19 cellular contexts compared by ENCODE assay signal in genomic region chr12:82089369-82090121, GRCh38.
"Had no signal": no experiment of that assay in that cellular context is flagged by ENCODE, and none has a peak within 500 bp of the region (broad histone marks: within the 10 kb centered on the region; RNA-seq: fewer than 3 reads in every experiment).

No MANE protein-coding gene starts in this region.

- FAIRE-seq: frontal cortex had no signal

- H3K27ac Mint-ChIP-seq: activated CD4-positive, alpha-beta T cell treated with anti-CD3 and anti-CD28 coated beads, Interleukin-2, amount 10 ng/mL, durations not matched to agents 7 days and 5 days; naive B cell; neural progenitor cell had no signal

- H3K4me3 ChIP-seq: coronary artery, mucosa of descending colon, neural progenitor cell, psoas muscle had no signal

- H3K27me3 Mint-ChIP-seq: activated CD4-positive, alpha-beta T cell treated with anti-CD3 and anti-CD28 coated beads, Interleukin-2, amount 10 ng/mL, durations not matched to agents 7 days and 5 days; naive B cell had no signal

- H3K4me3 Mint-ChIP-seq: activated CD4-positive, alpha-beta T cell treated with anti-CD3 and anti-CD28 coated beads, Interleukin-2, amount 10 ng/mL, durations not matched to agents 7 days and 5 days; activated T-cell treated with anti-CD3 and anti-CD28 coated beads, Interleukin-2, amount 50 U/mL, for 4 hours; naive B cell; neural progenitor cell had no signal

- H3K36me3 Mint-ChIP-seq: naive B cell, neural progenitor cell had no signal

- ATAC-seq: activated CD4-positive, CD25-positive, alpha-beta regulatory T cell treated with anti-CD3 and anti-CD28 coated beads, Interleukin-2, amount 50 U/mL, for 24 hours; activated T-cell treated with anti-CD3 and anti-CD28 coated beads, Interleukin-2, amount 50 U/mL, for 4 hours; left ventricle myocardium superior; mucosa of descending colon; psoas muscle; right cardiac atrium; stimulated activated naive CD8-positive, alpha-beta T cell treated with anti-CD3 and anti-CD28 coated beads, Interleukin-15, Interleukin-2, amounts not matched to agents 100 U/mL and 50 U/mL, for 24 hours had no signal

- H3K27me3 ChIP-seq: neural progenitor cell had no signal

- DNase-seq: activated CD4-positive, alpha-beta T cell treated with anti-CD3 and anti-CD28 coated beads, Interleukin-2, amount 10 ng/mL, durations not matched to agents 7 days and 5 days; activated CD8-positive, alpha-beta memory T cell treated with anti-CD3 and anti-CD28 coated beads, Interleukin-2, amount 50 U/mL, for 4 hours; activated naive CD4-positive, alpha-beta T cell treated with anti-CD3 and anti-CD28 coated beads, Interleukin-2, amount 50 U/mL, for 16 hours; activated T-cell treated with anti-CD3 and anti-CD28 coated beads, Interleukin-2, amount 50 U/mL, for 4 hours; aorta; head of caudate nucleus; left ventricle myocardium superior; mesenchymal stem cell; mucosa of descending colon; naive B cell; psoas muscle; right cardiac atrium; stimulated activated CD4-positive, alpha-beta T cell treated with anti-CD3 and anti-CD28 coated beads, Interleukin-2, amount 100 ng/mL, for 24 hours; stimulated activated naive CD8-positive, alpha-beta T cell treated with anti-CD3 and anti-CD28 coated beads, Interleukin-15, Interleukin-2, amounts not matched to agents 100 U/mL and 50 U/mL, for 24 hours; trophoblast cell had no signal

- H3K36me3 ChIP-seq: neural progenitor cell had no signal

- H3K4me1 Mint-ChIP-seq: activated CD4-positive, alpha-beta T cell treated with anti-CD3 and anti-CD28 coated beads, Interleukin-2, amount 10 ng/mL, durations not matched to agents 7 days and 5 days; naive B cell; neural progenitor cell had no signal

- H3K27ac ChIP-seq: coronary artery, neural progenitor cell, psoas muscle had no signal

- H3K4me1 ChIP-seq: psoas muscle had no signal
